2 cellular contexts compared by ENCODE assay signal in the genomic region with DNA sequence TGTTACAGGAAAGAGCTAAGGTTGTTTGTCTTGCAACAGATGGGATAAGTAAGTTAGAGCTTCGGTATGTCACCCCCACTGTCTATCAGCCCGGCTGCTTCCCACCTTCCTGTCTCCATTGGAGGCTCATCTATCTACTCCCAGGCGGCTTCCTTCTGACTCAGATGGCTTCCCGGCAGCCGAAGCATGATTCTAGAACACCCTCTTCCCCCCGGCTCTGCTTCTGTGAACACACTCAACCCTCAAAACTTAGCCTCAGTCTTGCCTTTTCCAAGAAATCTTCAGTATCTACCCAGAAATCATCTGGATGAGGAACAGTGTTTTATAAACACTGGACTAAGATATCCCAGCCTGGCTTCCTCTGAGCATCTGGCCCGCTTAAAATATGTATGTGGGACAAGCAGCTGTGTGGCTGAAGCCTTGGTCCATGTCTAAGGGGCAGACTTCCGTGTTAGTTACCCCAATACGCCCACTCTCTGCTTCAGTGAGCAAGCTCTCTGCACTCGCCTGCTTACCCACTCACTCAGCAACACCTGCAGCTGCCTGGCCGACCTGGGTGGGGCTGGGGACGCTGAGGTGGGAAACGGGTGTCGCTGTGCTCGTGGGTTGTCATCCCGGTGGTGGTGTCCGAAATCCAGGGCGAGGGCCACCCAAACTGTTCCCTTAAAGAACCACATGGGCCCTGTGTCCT.
TF ChIP-seq lines count a peak whose summit lies in the region.

No MANE protein-coding gene starts in this region.

TF ChIP-seq in A549, 52 proteins besides CTCF, POLR2A, EP300 and RAD21 (continued from another document):
- TF ChIP-seq SREBF2 (IDR thresholded peaks at IDR 0.05) (no peak), RFX5 (IDR thresholded peaks at IDR 0.05) (no peak), KDM5A (IDR thresholded peaks at IDR 0.05) (no peak), HOXB5 (CRISPR knock-in tag; IDR thresholded peaks at IDR 0.05) (no peak)
- TF ChIP-seq, protein P1, sequence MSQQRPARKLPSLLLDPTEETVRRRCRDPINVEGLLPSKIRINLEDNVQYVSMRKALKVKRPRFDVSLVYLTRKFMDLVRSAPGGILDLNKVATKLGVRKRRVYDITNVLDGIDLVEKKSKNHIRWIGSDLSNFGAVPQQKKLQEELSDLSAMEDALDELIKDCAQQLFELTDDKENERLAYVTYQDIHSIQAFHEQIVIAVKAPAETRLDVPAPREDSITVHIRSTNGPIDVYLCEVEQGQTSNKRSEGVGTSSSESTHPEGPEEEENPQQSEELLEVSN (IDR thresholded peaks at IDR 0.05; ENCODE audit: borderline replicate concordance, low read depth) = no peak

TF ChIP-seq in liver, 16 proteins besides CTCF, POLR2A, EP300 and RAD21 (continued from another document):
- TF ChIP-seq RXRA (IDR thresholded peaks at IDR 0.05) (no peak), JUND (IDR thresholded peaks at IDR 0.05) (no peak), ATF3 (IDR thresholded peaks at IDR 0.05) (no peak)
- TF ChIP-seq, protein P2, sequence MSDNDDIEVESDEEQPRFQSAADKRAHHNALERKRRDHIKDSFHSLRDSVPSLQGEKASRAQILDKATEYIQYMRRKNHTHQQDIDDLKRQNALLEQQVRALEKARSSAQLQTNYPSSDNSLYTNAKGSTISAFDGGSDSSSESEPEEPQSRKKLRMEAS (IDR thresholded peaks at IDR 0.05) = no peak
